Comparison of ENCODE assay signal across 13 cellular contexts in the genomic region with DNA sequence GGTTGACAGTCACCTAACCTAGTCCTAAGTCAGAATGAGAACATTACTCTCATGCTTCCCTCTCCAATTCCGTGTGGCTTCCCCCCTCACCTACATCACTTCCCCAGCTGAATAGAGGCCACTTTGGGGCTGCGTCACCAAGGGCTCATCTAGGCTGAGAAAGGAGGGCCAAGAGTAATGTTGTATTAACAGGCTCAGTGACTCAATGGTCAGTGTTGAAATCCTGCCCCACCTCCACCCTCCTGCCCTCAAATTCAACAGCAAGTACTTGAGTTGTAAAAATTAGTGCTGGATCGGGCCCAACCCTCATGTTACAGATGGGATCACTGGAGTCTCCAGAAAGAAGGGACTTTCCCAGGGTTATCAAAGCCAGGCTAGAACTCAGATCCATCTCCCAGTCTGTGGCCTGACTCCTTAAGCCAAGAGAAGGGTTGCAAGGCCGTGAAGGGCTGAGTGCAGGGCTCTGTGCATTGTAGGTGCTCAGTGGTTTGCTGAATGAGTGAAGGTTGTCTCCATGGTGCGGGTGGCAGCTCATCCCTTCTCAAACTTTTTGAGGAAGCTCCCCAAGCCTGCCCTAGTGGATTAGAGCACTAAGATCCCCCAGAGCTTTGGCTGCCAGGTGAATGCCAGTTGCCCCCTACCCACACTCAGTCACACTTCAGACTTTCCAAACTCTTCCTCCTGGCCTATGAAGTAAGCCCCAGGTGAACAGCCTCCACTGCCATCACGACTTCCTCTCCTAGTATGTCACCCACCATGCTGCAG. TPM values are rescaled to one million over a fixed set of nuclear protein-coding genes. Genes with fewer than 3 reads are reported as not detected.
DNase-seq lines count a peak whose midpoint lies in the region; ATAC-seq and TF ChIP-seq lines count a peak whose summit lies in the region.
"Had no signal": no experiment of that assay in that cellular context is flagged by ENCODE, and none has a peak within 500 bp of the region (broad histone marks: within the 10 kb centered on the region; RNA-seq: fewer than 3 reads in every experiment).

No MANE protein-coding gene starts in this region.

- no peak overlapping the region for H3K4me3 Mint-ChIP-seq in activated CD4-positive, alpha-beta T cell treated with anti-CD3 and anti-CD28 coated beads, Interleukin-2, amount 10 ng/mL, durations not matched to agents 7 days and 5 days
- H3K4me3 Mint-ChIP-seq in activated CD4-positive, alpha-beta memory T cell treated with anti-CD3 and anti-CD28 coated beads for 36 hours: no peak overlapping the region

- peak; percentile 5 for DNase-seq in activated CD4-positive, alpha-beta T cell treated with anti-CD3 and anti-CD28 coated beads, Interleukin-2, amount 10 ng/mL, durations not matched to agents 7 days and 5 days
- DNase-seq in activated CD4-positive, alpha-beta T cell treated with anti-CD3 and anti-CD28 coated beads, Interleukin-2, amount 50 U/mL, for 4 hours: no peak
- DNase-seq in SKM-1 (lab: John Stamatoyannopoulos, UW; ENCODE audit: unreplicated experiment) (peak; percentile 86), tibial artery (peak; percentile 51 to 58), islet precursor cell (no peak)
- DNase-seq in activated CD4-positive, alpha-beta memory T cell treated with anti-CD3 and anti-CD28 coated beads for 36 hours: no peak
- DNase-seq: activated T-cell treated with anti-CD3 and anti-CD28 coated beads, Interleukin-2, amount 50 U/mL, for 1 hour; colonic mucosa; T-helper 2 cell had no signal

- H3K9me3 ChIP-seq in gastroesophageal sphincter (no peaks in the 10 kb centered on the region), tibial artery (no peaks in the 10 kb centered on the region)
- H3K9me3 ChIP-seq: colonic mucosa had no signal

- H3K27me3 Mint-ChIP-seq in activated CD4-positive, alpha-beta T cell treated with anti-CD3 and anti-CD28 coated beads, Interleukin-2, amount 10 ng/mL, durations not matched to agents 7 days and 5 days: peaks cover 21% of the 10 kb centered on the region
- peaks cover 8% of the 10 kb centered on the region for H3K27me3 Mint-ChIP-seq in activated CD4-positive, alpha-beta memory T cell treated with anti-CD3 and anti-CD28 coated beads for 36 hours

- no peaks in the 10 kb centered on the region for H3K9me3 Mint-ChIP-seq in activated CD4-positive, alpha-beta T cell treated with anti-CD3 and anti-CD28 coated beads, Interleukin-2, amount 10 ng/mL, durations not matched to agents 7 days and 5 days
- no peaks in the 10 kb centered on the region for H3K9me3 Mint-ChIP-seq in activated CD4-positive, alpha-beta memory T cell treated with anti-CD3 and anti-CD28 coated beads for 36 hours

- H3K27me3 ChIP-seq in gastroesophageal sphincter (peaks cover 4% of the 10 kb centered on the region), tibial artery (peaks cover 0 to 4% of the 10 kb centered on the region in 2 donors)

- ATAC-seq in gastroesophageal sphincter (peak; percentile 27), GM21717 (IDR thresholded peaks at IDR 0.05; ENCODE audit: unreplicated experiment) (no peak)

- H3K36me3 ChIP-seq in gastroesophageal sphincter (no peaks in the 10 kb centered on the region), tibial artery (no peaks in the 10 kb centered on the region)
- H3K36me3 ChIP-seq: colonic mucosa had no signal

- CTCF ChIA-PET in activated CD4-positive, alpha-beta T cell treated with anti-CD3 and anti-CD28 coated beads, Interleukin-2, amount 10 ng/mL, durations not matched to agents 7 days and 5 days (lab: Charles Lee): interaction anchor here (1.1 to 1.3 kb wide), 2 partner anchors 10 to 380 kb away, joined by 3 to 4 read pairs; no protein-coding TSS in a partner anchor
- CTCF ChIA-PET in activated CD4-positive, alpha-beta memory T cell treated with anti-CD3 and anti-CD28 coated beads for 36 hours (lab: Charles Lee): interaction anchor here (1.8 kb wide), 1 partner anchor 66 kb away, joined by 5 read pairs; no protein-coding TSS in a partner anchor

- intact Hi-C loops in tibial artery (cut with DNase I; ENCODE audit: low total_unique reads): no loop called here
- intact Hi-C loops in activated CD4-positive, alpha-beta memory T cell treated with anti-CD3 and anti-CD28 coated beads for 36 hours (cut with micrococcal nuclease): no loop called here

- POLR2A ChIA-PET in activated CD4-positive, alpha-beta T cell treated with anti-CD3 and anti-CD28 coated beads, Interleukin-2, amount 10 ng/mL, durations not matched to agents 7 days and 5 days (lab: Charles Lee): no interaction called here
- POLR2A ChIA-PET in activated CD4-positive, alpha-beta memory T cell treated with anti-CD3 and anti-CD28 coated beads for 36 hours (lab: Charles Lee): no interaction called here

- 79% methylated on average over 5 of the region's 6 CpGs; no CpG with 5 or more reads in 1 of the 2 donors for WGBS in gastroesophageal sphincter (ENCODE audit: low coverage in 1 of 2), 2 donors

- no peak for TF ChIP-seq POLR2A in gastroesophageal sphincter (IDR thresholded peaks at IDR 0.05)

- no peak overlapping the region for H3K27ac Mint-ChIP-seq in activated CD4-positive, alpha-beta T cell treated with anti-CD3 and anti-CD28 coated beads, Interleukin-2, amount 10 ng/mL, durations not matched to agents 7 days and 5 days
- no peak overlapping the region for H3K27ac Mint-ChIP-seq in activated CD4-positive, alpha-beta memory T cell treated with anti-CD3 and anti-CD28 coated beads for 36 hours

- no peak for TF ChIP-seq EP300 in gastroesophageal sphincter (IDR thresholded peaks at IDR 0.05)

- peaks cover 24% of the 10 kb centered on the region for H3K4me1 Mint-ChIP-seq in activated CD4-positive, alpha-beta T cell treated with anti-CD3 and anti-CD28 coated beads, Interleukin-2, amount 10 ng/mL, durations not matched to agents 7 days and 5 days
- H3K4me1 Mint-ChIP-seq in activated CD4-positive, alpha-beta memory T cell treated with anti-CD3 and anti-CD28 coated beads for 36 hours (ENCODE audit: low read depth): peaks cover 26% of the 10 kb centered on the region

- H3K27ac ChIP-seq in gastroesophageal sphincter: no peak overlapping the region
- no peak overlapping the region for H3K27ac ChIP-seq in tibial artery
- H3K27ac ChIP-seq: colonic mucosa, parathyroid adenoma had no signal

- H3K4me1 ChIP-seq in gastroesophageal sphincter: peaks cover 0 to 22% (median 12%) of the 10 kb centered on the region in 3 donors
- peaks cover 0 to 25% (median 18%) of the 10 kb centered on the region in 4 donors for H3K4me1 ChIP-seq in tibial artery
- H3K4me1 ChIP-seq: parathyroid adenoma had no signal

- H3K36me3 Mint-ChIP-seq in activated CD4-positive, alpha-beta T cell treated with anti-CD3 and anti-CD28 coated beads, Interleukin-2, amount 10 ng/mL, durations not matched to agents 7 days and 5 days (ENCODE audit: low read depth): no peaks in the 10 kb centered on the region
- H3K36me3 Mint-ChIP-seq in activated CD4-positive, alpha-beta memory T cell treated with anti-CD3 and anti-CD28 coated beads for 36 hours: no peaks in the 10 kb centered on the region

- TF ChIP-seq CTCF in gastroesophageal sphincter (IDR thresholded peaks at IDR 0.05) (no peak), tibial artery (IDR thresholded peaks at IDR 0.05) (no peak)

- H3K4me3 ChIP-seq in gastroesophageal sphincter: no peak overlapping the region
- H3K4me3 ChIP-seq in tibial artery: no peak overlapping the region
- H3K4me3 ChIP-seq: colonic mucosa had no signal

RNA-seq across cellular contexts. Expression of a gene that starts 3.2 kb away (rescaled TPM):
- under 1 TPM; 0.77 to 0.99 TPM for total RNA-seq in activated CD4-positive, alpha-beta T cell treated with anti-CD3 and anti-CD28 coated beads, Interleukin-2, amount 10 ng/mL, durations not matched to agents 7 days and 5 days
- total RNA-seq in gastroesophageal sphincter: 10 to 100 TPM in 1 of 4 donors, 1 to 10 TPM in 2, under 1 TPM in 1; 0.74 to 14.4 (median 1.5) TPM
- 1 to 10 TPM; 2.5 to 3.1 TPM for total RNA-seq in activated CD4-positive, alpha-beta memory T cell treated with anti-CD3 and anti-CD28 coated beads for 36 hours

RNA-seq across cellular contexts. Expression of a gene that starts 43.2 kb away (rescaled TPM):
- 10 to 100 TPM; 16.8 to 17.0 TPM for total RNA-seq in activated CD4-positive, alpha-beta T cell treated with anti-CD3 and anti-CD28 coated beads, Interleukin-2, amount 10 ng/mL, durations not matched to agents 7 days and 5 days
- total RNA-seq in gastroesophageal sphincter: 10 to 100 TPM; 28.1 to 50.1 (median 34.7) TPM
- total RNA-seq in activated CD4-positive, alpha-beta memory T cell treated with anti-CD3 and anti-CD28 coated beads for 36 hours: 10 to 100 TPM; 15.5 to 16.7 TPM

RNA-seq across cellular contexts. Expression of a gene that starts 54.2 kb away (rescaled TPM):
- total RNA-seq in activated CD4-positive, alpha-beta T cell treated with anti-CD3 and anti-CD28 coated beads, Interleukin-2, amount 10 ng/mL, durations not matched to agents 7 days and 5 days: not detected
- total RNA-seq in gastroesophageal sphincter: under 1 TPM in 1 of 4 donors, not detected in 3; 0.30 TPM
- not detected for total RNA-seq in activated CD4-positive, alpha-beta memory T cell treated with anti-CD3 and anti-CD28 coated beads for 36 hours
- total RNA-seq: NCI-H460 had no signal

Comparison
In these comparisons a context has a peak if more than half of its experiments do, and no peak if none do; other contexts are left out.
1. DNase-seq: peak in activated CD4-positive, alpha-beta T cell treated with anti-CD3 and anti-CD28 coated beads, Interleukin-2, amount 10 ng/mL, durations not matched to agents 7 days and 5 days (single experiment), SKM-1 (single experiment) and tibial artery (2 of 2); none in activated CD4-positive, alpha-beta T cell treated with anti-CD3 and anti-CD28 coated beads, Interleukin-2, amount 50 U/mL, for 4 hours (0 of 2), islet precursor cell (single experiment) and activated CD4-positive, alpha-beta memory T cell treated with anti-CD3 and anti-CD28 coated beads for 36 hours (single experiment).